Comparison of ENCODE assay signal across 26 cellular contexts in genomic region chr14:21077672-21078071, GRCh38. TPM values are rescaled to one million over a fixed set of nuclear protein-coding genes. Genes with fewer than 3 reads are reported as not detected.
"Had no signal": no experiment of that assay in that cellular context is flagged by ENCODE, and none has a peak within 500 bp of the region (broad histone marks: within the 10 kb centered on the region; RNA-seq: fewer than 3 reads in every experiment).

No MANE protein-coding gene starts in this region.

- ATAC-seq: esophagus mucosa; heart left ventricle; stimulated activated naive CD8-positive, alpha-beta T cell treated with anti-CD3 and anti-CD28 coated beads, Interleukin-15, Interleukin-2, amounts not matched to agents 100 U/mL and 50 U/mL, for 24 hours had no signal

- H3K9me3 ChIP-seq: heart left ventricle, neutrophil, sigmoid colon, suprapubic skin, thyroid gland, upper lobe of left lung, uterus had no signal

- H3K4me3 ChIP-seq: dorsolateral prefrontal cortex, heart left ventricle, sigmoid colon, skin epidermis, suprapubic skin, thyroid gland, upper lobe of left lung, uterus had no signal

- H3K4me1 ChIP-seq: uterus had no signal

- H3K27me3 ChIP-seq: heart left ventricle, sigmoid colon, suprapubic skin, thyroid gland, upper lobe of left lung, uterus had no signal

- H3K9me3 Mint-ChIP-seq: nephron had no signal

- DNase-seq: cortex of kidney; effector CD8-positive, alpha-beta T cell; heart left ventricle; hippocampal formation; mesendoderm; sigmoid colon; stimulated activated CD4-positive, alpha-beta T cell treated with anti-CD3 and anti-CD28 coated beads, Interleukin-2, amount 100 ng/mL, for 48 hours; stimulated activated naive CD8-positive, alpha-beta T cell treated with anti-CD3 and anti-CD28 coated beads, Interleukin-15, Interleukin-2, amounts not matched to agents 100 U/mL and 50 U/mL, for 24 hours; thyroid gland; uterus had no signal

- H3K4me3 Mint-ChIP-seq: nephron had no signal

- H3K27ac ChIP-seq: dorsolateral prefrontal cortex, heart left ventricle, neutrophil, sigmoid colon, skin epidermis, suprapubic skin, thyroid gland, upper lobe of left lung, uterus had no signal

- H3K36me3 ChIP-seq: uterus had no signal

RNA-seq across cellular contexts. Expression of gene RNASE8, which starts 20.1 kb away (rescaled TPM):
- total RNA-seq: dorsolateral prefrontal cortex, esophagus mucosa, fibroblast of lung, frontal cortex, glomerular endothelial cell, heart left ventricle, kidney epithelial cell, liver, lung microvascular endothelial cell, mononuclear cell, osteocyte, pulmonary artery endothelial cell, sigmoid colon, suprapubic skin, thyroid gland, upper lobe of left lung, uterus had no signal
- polyA plus RNA-seq: fibroblast of lung, heart left ventricle, liver, sigmoid colon had no signal

RNA-seq across cellular contexts. Expression of gene TMEM253, which starts 23.2 kb away (rescaled TPM):
- total RNA-seq: fibroblast of lung, frontal cortex, glomerular endothelial cell, kidney epithelial cell, lung microvascular endothelial cell, pulmonary artery endothelial cell had no signal

RNA-seq across cellular contexts. Expression of gene RNASE7, which starts 35.5 kb away (rescaled TPM):
- total RNA-seq: fibroblast of lung, frontal cortex, glomerular endothelial cell, heart left ventricle, kidney epithelial cell, lung microvascular endothelial cell, mononuclear cell, osteocyte, pulmonary artery endothelial cell, sigmoid colon, thyroid gland, upper lobe of left lung, uterus had no signal
- polyA plus RNA-seq: fibroblast of lung had no signal
